In genomic region chr20:58656825-58657224, GRCh38 we compare ENCODE assay signal across 15 cellular contexts. TPM values are rescaled to one million over a fixed set of nuclear protein-coding genes. Genes with fewer than 3 reads are reported as not detected.
DNase-seq lines count a peak whose midpoint lies in the region; ATAC-seq and TF ChIP-seq lines count a peak whose summit lies in the region.
"Had no signal": no experiment of that assay in that cellular context is flagged by ENCODE, and none has a peak within 500 bp of the region (broad histone marks: within the 10 kb centered on the region; RNA-seq: fewer than 3 reads in every experiment).

No MANE protein-coding gene starts in this region.

- peaks cover 85% of the 10 kb centered on the region for H3K36me3 ChIP-seq in RWPE2 (ENCODE audit: low read depth)
- H3K36me3 ChIP-seq in endodermal cell (ENCODE audit: control insufficient read depth, insufficient read depth, low read length): peaks cover 20% of the 10 kb centered on the region

- no peak overlapping the region for H3K4me3 ChIP-seq in RWPE2 (ENCODE audit: severe bottlenecking)
- peak overlapping the region; percentile 97 for H3K4me3 ChIP-seq in endodermal cell (ENCODE audit: low read length)
- H3K4me3 ChIP-seq: gastroesophageal sphincter had no signal

- H3K4me1 Mint-ChIP-seq in activated naive CD4-positive, alpha-beta T cell treated with anti-CD3 and anti-CD28 coated beads, Interleukin-2, amount 10 ng/mL, durations not matched to agents 7 days and 5 days: peaks cover 79% of the 10 kb centered on the region
- peaks cover 52% of the 10 kb centered on the region for H3K4me1 Mint-ChIP-seq in endodermal cell
- peaks cover 68% of the 10 kb centered on the region for H3K4me1 Mint-ChIP-seq in stimulated activated effector memory CD8-positive, alpha-beta T cell treated with anti-CD3 and anti-CD28 coated beads, Interleukin-12 subunit alpha, Interleukin-12 subunit beta, amount 100 ng/mL, for 72 hours
- H3K4me1 Mint-ChIP-seq in endothelial cell (ENCODE audit: unreplicated experiment): peaks cover 52% of the 10 kb centered on the region
- H3K4me1 Mint-ChIP-seq in stimulated activated naive B cell treated with anti-CD40 and anti-IgM and Interleukin-4, amounts not matched to agents 10 μg/mL and 1 μg/mL and 100 μg/mL, for 72 hours: peaks cover 15 to 55% of the 10 kb centered on the region in 2 donors

- H3K9ac ChIP-seq in endodermal cell (ENCODE audit: extremely low read depth, low read length, poor library complexity, severe bottlenecking): no peak overlapping the region

- WGBS in endodermal cell (ENCODE audit: insufficient coverage in 1 of 2, insufficient read length in 1 of 2), 2 experiments: 17 to 38% methylated on average over 1 to 2 of the region's 2 CpGs

- H3K4me3 Mint-ChIP-seq in activated naive CD4-positive, alpha-beta T cell treated with anti-CD3 and anti-CD28 coated beads, Interleukin-2, amount 10 ng/mL, durations not matched to agents 7 days and 5 days: peak overlapping the region; percentile 70
- H3K4me3 Mint-ChIP-seq in endodermal cell (peak overlapping the region; percentile 19), endothelial cell (ENCODE audit: unreplicated experiment) (no peak overlapping the region)
- H3K4me3 Mint-ChIP-seq in stimulated activated effector memory CD8-positive, alpha-beta T cell treated with anti-CD3 and anti-CD28 coated beads, Interleukin-12 subunit alpha, Interleukin-12 subunit beta, amount 100 ng/mL, for 72 hours: peak overlapping the region; percentile 53
- H3K4me3 Mint-ChIP-seq in stimulated activated naive B cell treated with anti-CD40 and anti-IgM and Interleukin-4, amounts not matched to agents 10 μg/mL and 1 μg/mL and 100 μg/mL, for 72 hours: no peak overlapping the region
- H3K4me3 Mint-ChIP-seq: dendritic cell treated with granulocyte-macrophage colony-stimulating factor and Interleukin-4, amounts not matched to agents 40 ng/mL and 50 ng/mL, for 4 days had no signal

- H3K27ac Mint-ChIP-seq in activated naive CD4-positive, alpha-beta T cell treated with anti-CD3 and anti-CD28 coated beads, Interleukin-2, amount 10 ng/mL, durations not matched to agents 7 days and 5 days: peak overlapping the region; percentile 53
- H3K27ac Mint-ChIP-seq in endodermal cell (no peak overlapping the region), endothelial cell (ENCODE audit: unreplicated experiment) (no peak overlapping the region)
- H3K27ac Mint-ChIP-seq in stimulated activated effector memory CD8-positive, alpha-beta T cell treated with anti-CD3 and anti-CD28 coated beads, Interleukin-12 subunit alpha, Interleukin-12 subunit beta, amount 100 ng/mL, for 72 hours: peak overlapping the region; percentile 84
- H3K27ac Mint-ChIP-seq in stimulated activated naive B cell treated with anti-CD40 and anti-IgM and Interleukin-4, amounts not matched to agents 10 μg/mL and 1 μg/mL and 100 μg/mL, for 72 hours: no peak overlapping the region
- H3K27ac Mint-ChIP-seq: dendritic cell treated with granulocyte-macrophage colony-stimulating factor and Interleukin-4, amounts not matched to agents 40 ng/mL and 50 ng/mL, for 4 days had no signal

- H3K27ac ChIP-seq in RWPE2 (ENCODE audit: poor library complexity, severe bottlenecking) (peak overlapping the region; percentile 1), endodermal cell (ENCODE audit: low read depth, low read length) (no peak overlapping the region)

- H3K9me3 ChIP-seq in RWPE2 (ENCODE audit: severe bottlenecking) (no peaks in the 10 kb centered on the region), endodermal cell (ENCODE audit: control insufficient read depth, low read length) (no peaks in the 10 kb centered on the region)
- H3K9me3 ChIP-seq: gastroesophageal sphincter, HAP-1 had no signal

- H3K9me3 Mint-ChIP-seq in activated naive CD4-positive, alpha-beta T cell treated with anti-CD3 and anti-CD28 coated beads, Interleukin-2, amount 10 ng/mL, durations not matched to agents 7 days and 5 days: no peaks in the 10 kb centered on the region
- no peaks in the 10 kb centered on the region for H3K9me3 Mint-ChIP-seq in endodermal cell
- no peaks in the 10 kb centered on the region for H3K9me3 Mint-ChIP-seq in stimulated activated effector memory CD8-positive, alpha-beta T cell treated with anti-CD3 and anti-CD28 coated beads, Interleukin-12 subunit alpha, Interleukin-12 subunit beta, amount 100 ng/mL, for 72 hours
- H3K9me3 Mint-ChIP-seq in endothelial cell (ENCODE audit: unreplicated experiment): no peaks in the 10 kb centered on the region
- H3K9me3 Mint-ChIP-seq in stimulated activated naive B cell treated with anti-CD40 and anti-IgM and Interleukin-4, amounts not matched to agents 10 μg/mL and 1 μg/mL and 100 μg/mL, for 72 hours: no peaks in the 10 kb centered on the region
- H3K9me3 Mint-ChIP-seq: dendritic cell treated with granulocyte-macrophage colony-stimulating factor and Interleukin-4, amounts not matched to agents 40 ng/mL and 50 ng/mL, for 4 days had no signal

- H3K27me3 ChIP-seq in RWPE2 (ENCODE audit: insufficient read depth, poor library complexity, severe bottlenecking): no peaks in the 10 kb centered on the region
- H3K27me3 ChIP-seq in endodermal cell (ENCODE audit: control insufficient read depth, insufficient read depth, low read length, poor library complexity, severe bottlenecking): no peaks in the 10 kb centered on the region
- H3K27me3 ChIP-seq: gastroesophageal sphincter had no signal

- no peaks in the 10 kb centered on the region for H3K27me3 Mint-ChIP-seq in activated naive CD4-positive, alpha-beta T cell treated with anti-CD3 and anti-CD28 coated beads, Interleukin-2, amount 10 ng/mL, durations not matched to agents 7 days and 5 days
- H3K27me3 Mint-ChIP-seq in endodermal cell (ENCODE audit: insufficient read depth): no peaks in the 10 kb centered on the region
- H3K27me3 Mint-ChIP-seq in endothelial cell (ENCODE audit: unreplicated experiment): no peaks in the 10 kb centered on the region
- H3K27me3 Mint-ChIP-seq in stimulated activated naive B cell treated with anti-CD40 and anti-IgM and Interleukin-4, amounts not matched to agents 10 μg/mL and 1 μg/mL and 100 μg/mL, for 72 hours: no peaks in the 10 kb centered on the region
- H3K27me3 Mint-ChIP-seq: dendritic cell treated with granulocyte-macrophage colony-stimulating factor and Interleukin-4, amounts not matched to agents 40 ng/mL and 50 ng/mL, for 4 days had no signal

- no peak for DNase-seq in activated naive CD4-positive, alpha-beta T cell treated with anti-CD3 and anti-CD28 coated beads, Interleukin-2, amount 10 ng/mL, durations not matched to agents 7 days and 5 days
- DNase-seq in activated naive CD4-positive, alpha-beta T cell (lab: John Stamatoyannopoulos, UW): no peak
- peak; percentile 30 for DNase-seq in RWPE2 (ENCODE audit: low spot score)
- DNase-seq in endodermal cell: peak; percentile 50
- peak in 1 of 2 donors; percentile 43 for DNase-seq in stimulated activated effector memory CD8-positive, alpha-beta T cell treated with anti-CD3 and anti-CD28 coated beads, Interleukin-12 subunit alpha, Interleukin-12 subunit beta, amount 100 ng/mL, for 72 hours (ENCODE audit: low spot score in 2 of 2)
- DNase-seq in endothelial cell (ENCODE audit: low spot score): no peak
- no peak for DNase-seq in stimulated activated naive B cell treated with anti-CD40 and anti-IgM and Interleukin-4, amounts not matched to agents 10 μg/mL and 1 μg/mL and 100 μg/mL, for 72 hours
- DNase-seq: activated CD4-positive, CD25-positive, alpha-beta regulatory T cell treated with anti-CD3 and anti-CD28 coated beads, Interleukin-2, amount 50 U/mL, for 72 hours; DMS79 treated with DMSO at 0.1 percent for 48 hours; NCI-H1436 treated with DMSO at 0.1 percent for 48 hours; stimulated activated CD4-positive, alpha-beta T cell treated with anti-CD3 and anti-CD28 coated beads, Interleukin-15, amount 100 ng/mL, for 24 hours had no signal

- H3K36me3 Mint-ChIP-seq in activated naive CD4-positive, alpha-beta T cell treated with anti-CD3 and anti-CD28 coated beads, Interleukin-2, amount 10 ng/mL, durations not matched to agents 7 days and 5 days: peaks cover 62% of the 10 kb centered on the region
- peaks cover 14% of the 10 kb centered on the region for H3K36me3 Mint-ChIP-seq in endodermal cell (ENCODE audit: low read depth)
- peaks cover 80% of the 10 kb centered on the region for H3K36me3 Mint-ChIP-seq in stimulated activated effector memory CD8-positive, alpha-beta T cell treated with anti-CD3 and anti-CD28 coated beads, Interleukin-12 subunit alpha, Interleukin-12 subunit beta, amount 100 ng/mL, for 72 hours
- no peaks in the 10 kb centered on the region for H3K36me3 Mint-ChIP-seq in endothelial cell (ENCODE audit: low read depth, unreplicated experiment)
- peaks cover 14 to 30% of the 10 kb centered on the region in 2 donors for H3K36me3 Mint-ChIP-seq in stimulated activated naive B cell treated with anti-CD40 and anti-IgM and Interleukin-4, amounts not matched to agents 10 μg/mL and 1 μg/mL and 100 μg/mL, for 72 hours

- ATAC-seq in RWPE2 (ENCODE audit: low read depth): no peak
- ATAC-seq in stimulated activated effector memory CD8-positive, alpha-beta T cell treated with anti-CD3 and anti-CD28 coated beads, Interleukin-12 subunit alpha, Interleukin-12 subunit beta, amount 100 ng/mL, for 72 hours: no peak
- ATAC-seq in GM19324 (IDR thresholded peaks at IDR 0.05; ENCODE audit: low FRiP score, unreplicated experiment): no peak
- no peak for ATAC-seq in stimulated activated naive B cell treated with anti-CD40 and anti-IgM and Interleukin-4, amounts not matched to agents 10 μg/mL and 1 μg/mL and 100 μg/mL, for 72 hours (replicated peaks)
- ATAC-seq: gastroesophageal sphincter had no signal

- H3K4me1 ChIP-seq in RWPE2 (ENCODE audit: insufficient read depth, poor library complexity, severe bottlenecking): peaks cover 72% of the 10 kb centered on the region
- peaks cover 10% of the 10 kb centered on the region for H3K4me1 ChIP-seq in endodermal cell (ENCODE audit: control insufficient read depth, insufficient read depth, low read length)

- CTCF ChIA-PET in activated naive CD4-positive, alpha-beta T cell treated with anti-CD3 and anti-CD28 coated beads, Interleukin-2, amount 10 ng/mL, durations not matched to agents 7 days and 5 days (lab: Charles Lee): interaction anchor here (0.9 to 1.0 kb wide), 2 partner anchors 34 to 36 kb away, joined by 3 read pairs; no protein-coding TSS in a partner anchor

- TF ChIP-seq CTCF in RWPE2 (IDR thresholded peaks at IDR 0.05; ENCODE audit: poor library complexity, severe bottlenecking) (no peak), endodermal cell (conservative IDR thresholded peaks at IDR 0.05) (no peak), endothelial cell (IDR thresholded peaks at IDR 0.05; ENCODE audit: unreplicated experiment) (no peak)

RNA-seq across cellular contexts. Expression of gene STX16, which starts 5.7 kb away (rescaled TPM):
- total RNA-seq in endodermal cell (100 to 1,000 TPM in 1 of 2 donors, 10 to 100 TPM in 1; 91.6 to 114 TPM), endothelial cell (ENCODE audit: unreplicated experiment) (77.9 TPM)
- polyA plus RNA-seq in endodermal cell (2013, experiment 1 of 2): 60.9 TPM
- polyA plus RNA-seq in endodermal cell (2013, experiment 2 of 2): 62.3 TPM

RNA-seq across cellular contexts. Expression of gene NPEPL1, which starts 35.8 kb away (rescaled TPM):
- 10 to 100 TPM; 52.9 to 72.8 TPM for total RNA-seq in endodermal cell
- polyA plus RNA-seq in endodermal cell (2013, experiment 1 of 2): 24.1 TPM
- polyA plus RNA-seq in endodermal cell (2013, experiment 2 of 2): 22.4 TPM
- total RNA-seq in endothelial cell (ENCODE audit: unreplicated experiment): 37.6 TPM

Comparison
In these comparisons a context has a peak if more than half of its experiments do, and no peak if none do; other contexts are left out.
1. DNase-seq: peak in RWPE2 (single experiment) and endodermal cell (single experiment); none in activated naive CD4-positive, alpha-beta T cell treated with anti-CD3 and anti-CD28 coated beads, Interleukin-2, amount 10 ng/mL, durations not matched to agents 7 days and 5 days (single experiment), activated naive CD4-positive, alpha-beta T cell (0 of 4), endothelial cell (single experiment) and stimulated activated naive B cell treated with anti-CD40 and anti-IgM and Interleukin-4, amounts not matched to agents 10 μg/mL and 1 μg/mL and 100 μg/mL, for 72 hours (single experiment).
2. H3K27ac Mint-ChIP-seq: peak in activated naive CD4-positive, alpha-beta T cell treated with anti-CD3 and anti-CD28 coated beads, Interleukin-2, amount 10 ng/mL, durations not matched to agents 7 days and 5 days (single experiment) and stimulated activated effector memory CD8-positive, alpha-beta T cell treated with anti-CD3 and anti-CD28 coated beads, Interleukin-12 subunit alpha, Interleukin-12 subunit beta, amount 100 ng/mL, for 72 hours (single experiment); none in endodermal cell (single experiment), endothelial cell (single experiment) and stimulated activated naive B cell treated with anti-CD40 and anti-IgM and Interleukin-4, amounts not matched to agents 10 μg/mL and 1 μg/mL and 100 μg/mL, for 72 hours (single experiment).
3. H3K4me3 Mint-ChIP-seq: peak in activated naive CD4-positive, alpha-beta T cell treated with anti-CD3 and anti-CD28 coated beads, Interleukin-2, amount 10 ng/mL, durations not matched to agents 7 days and 5 days (single experiment), endodermal cell (single experiment) and stimulated activated effector memory CD8-positive, alpha-beta T cell treated with anti-CD3 and anti-CD28 coated beads, Interleukin-12 subunit alpha, Interleukin-12 subunit beta, amount 100 ng/mL, for 72 hours (single experiment); none in endothelial cell (single experiment) and stimulated activated naive B cell treated with anti-CD40 and anti-IgM and Interleukin-4, amounts not matched to agents 10 μg/mL and 1 μg/mL and 100 μg/mL, for 72 hours (0 of 2).